ENCODE assay signal across 16 cellular contexts in the genomic region with DNA sequence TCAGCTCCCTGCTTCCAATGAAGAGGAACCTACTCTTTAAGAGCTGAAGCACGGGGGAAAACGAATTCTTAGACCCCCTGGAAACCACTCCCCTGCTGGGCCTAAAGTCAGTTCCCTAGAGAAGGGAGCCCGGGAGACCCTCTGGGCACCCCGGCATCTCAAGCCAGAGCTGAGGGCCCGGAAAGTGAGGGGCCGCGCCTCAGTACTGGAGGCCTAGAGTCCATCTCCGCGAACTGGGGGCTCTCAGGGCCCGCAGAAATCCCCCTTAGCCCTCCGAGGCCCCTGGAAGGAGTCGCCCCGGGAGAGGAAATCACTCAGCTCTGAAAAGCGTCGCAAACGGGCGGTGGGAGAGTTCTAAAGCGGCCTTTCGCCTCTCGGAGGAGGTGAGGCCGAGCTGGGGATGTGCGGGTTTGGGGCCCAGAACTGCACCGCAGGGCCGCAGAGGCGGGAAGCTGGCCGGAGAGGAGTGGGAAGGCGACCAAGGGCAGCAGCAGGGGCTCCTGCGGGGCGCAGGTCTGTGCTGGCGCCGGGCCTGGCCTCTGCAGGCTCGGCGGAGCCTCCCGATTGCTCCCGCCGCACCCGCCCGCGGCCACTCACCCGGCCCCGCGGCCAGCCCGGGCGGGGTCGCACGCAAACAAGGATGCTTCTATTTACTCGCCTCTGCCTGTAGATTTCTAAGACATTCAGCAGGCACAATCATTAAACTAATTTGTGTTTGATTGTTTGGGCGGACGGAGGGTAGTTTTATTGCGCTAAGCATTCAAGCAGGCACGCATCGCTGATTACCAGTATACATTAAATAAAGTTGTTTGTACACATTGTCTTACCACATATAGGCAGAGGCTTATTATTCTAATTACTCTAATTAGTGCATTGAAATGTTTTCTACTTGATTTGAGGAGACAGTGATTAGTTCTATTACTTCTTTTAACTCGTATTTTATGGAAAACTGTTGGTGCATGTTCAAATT. TPM values are rescaled to one million over a fixed set of nuclear protein-coding genes. Genes with fewer than 3 reads are reported as not detected.
DNase-seq lines count a peak whose midpoint lies in the region; ATAC-seq and TF ChIP-seq lines count a peak whose summit lies in the region.
"Had no signal": no experiment of that assay in that cellular context is flagged by ENCODE, and none has a peak within 500 bp of the region (broad histone marks: within the 10 kb centered on the region; RNA-seq: fewer than 3 reads in every experiment).

No MANE protein-coding gene starts in this region.

- ATAC-seq in GM18861 (IDR thresholded peaks at IDR 0.05; ENCODE audit: unreplicated experiment) = no peak
- ATAC-seq in GM18870 (IDR thresholded peaks at IDR 0.05; ENCODE audit: unreplicated experiment) = no peak
- ATAC-seq: Right ventricle myocardium inferior had no signal

- peak overlapping the region in 4 of 7 donors; percentile 10 to 66 (median 14) for H3K4me3 Mint-ChIP-seq in CD8-positive, alpha-beta memory T cell
- H3K4me3 Mint-ChIP-seq in endodermal cell (peak overlapping the region; percentile 38), neural crest cell (peak overlapping the region; percentile 98)

- H3K27ac ChIP-seq in CD8-positive, alpha-beta memory T cell (ENCODE audit: low read depth, low read length) = no peak overlapping the region
- H3K27ac ChIP-seq in HUES6 (ENCODE audit: low read depth, low read length) = no peak overlapping the region
- H3K27ac ChIP-seq in endodermal cell (ENCODE audit: low read depth, low read length) = peak overlapping the region; percentile 93
- H3K27ac ChIP-seq in colonic mucosa = no peak overlapping the region

- H3K9ac ChIP-seq in HUES6 (ENCODE audit: low read length) (no peak overlapping the region), endodermal cell (ENCODE audit: extremely low read depth, low read length, poor library complexity, severe bottlenecking) (no peak overlapping the region), colonic mucosa (ENCODE audit: low read depth in 2 of 2, low read length in 2 of 2) (no peak overlapping the region)

- TF ChIP-seq CTCF in endodermal cell (conservative IDR thresholded peaks at IDR 0.05) = no peak
- TF ChIP-seq CTCF in neural crest cell (conservative IDR thresholded peaks at IDR 0.05) = no peak
- no peak for TF ChIP-seq CTCF in colonic mucosa (IDR thresholded peaks at IDR 0.05)

- H3K27me3 Mint-ChIP-seq in CD8-positive, alpha-beta memory T cell = peaks cover 68 to 87% of the 10 kb centered on the region in 2 donors
- H3K27me3 Mint-ChIP-seq in endodermal cell (ENCODE audit: insufficient read depth) (peaks cover 97% of the 10 kb centered on the region), neural crest cell (ENCODE audit: low read depth) (peaks cover 79% of the 10 kb centered on the region)

- H3K9me3 ChIP-seq in CD8-positive, alpha-beta memory T cell (ENCODE audit: low read length) = no peaks in the 10 kb centered on the region
- H3K9me3 ChIP-seq in HUES6 (ENCODE audit: control insufficient read depth, insufficient read depth, low read depth, low read length) (no peaks in the 10 kb centered on the region), endodermal cell (ENCODE audit: control insufficient read depth, low read length) (no peaks in the 10 kb centered on the region), colonic mucosa (no peaks in the 10 kb centered on the region)

- no peaks in the 10 kb centered on the region for H3K36me3 Mint-ChIP-seq in CD8-positive, alpha-beta memory T cell
- H3K36me3 Mint-ChIP-seq in endodermal cell (ENCODE audit: low read depth) = no peaks in the 10 kb centered on the region
- peaks cover 60% of the 10 kb centered on the region for H3K36me3 Mint-ChIP-seq in neural crest cell (ENCODE audit: low read depth)

- CTCF ChIA-PET in CD8-positive, alpha-beta memory T cell (lab: Charles Lee) = interaction anchor here (1.1 kb wide), 1 partner anchor 1656 kb away, joined by 3 read pairs; no protein-coding TSS in a partner anchor

- H3K4me3 ChIP-seq in CD8-positive, alpha-beta memory T cell (ENCODE audit: low read length) = no peak overlapping the region
- H3K4me3 ChIP-seq in HUES6 (ENCODE audit: low read depth, low read length) = peak overlapping the region; percentile 43
- H3K4me3 ChIP-seq in endodermal cell (ENCODE audit: low read length) = peak overlapping the region; percentile 32
- no peak overlapping the region for H3K4me3 ChIP-seq in colonic mucosa
- H3K4me3 ChIP-seq: lung had no signal

- no peak for DNase-seq in CD8-positive, alpha-beta memory T cell
- DNase-seq in endodermal cell (peak; percentile 76), neural crest cell (ENCODE audit: low read depth, low spot score) (no peak), colonic mucosa (no peak), DMS79 treated with DMSO at 0.1 percent for 48 hours (lab: John Stamatoyannopoulos, UW) (no peak)
- DNase-seq: activated CD8-positive, alpha-beta memory T cell treated with anti-CD3 and anti-CD28 coated beads, Interleukin-2, amount 50 U/mL, for 48 hours; amniotic stem cell; NCI-H1092; NCI-H510A treated with DMSO at 0.1 percent for 48 hours had no signal

- H3K4me1 ChIP-seq in CD8-positive, alpha-beta memory T cell (ENCODE audit: insufficient read depth, low read length) = peaks cover 11% of the 10 kb centered on the region
- H3K4me1 ChIP-seq in HUES6 (ENCODE audit: control insufficient read depth, insufficient read depth, low read length) (peaks cover 17% of the 10 kb centered on the region), endodermal cell (ENCODE audit: control insufficient read depth, insufficient read depth, low read length) (no peaks in the 10 kb centered on the region), colonic mucosa (peaks cover 5% of the 10 kb centered on the region)

- H3K27ac Mint-ChIP-seq in CD8-positive, alpha-beta memory T cell = peak overlapping the region in 2 of 8 donors; percentile 22 to 36
- H3K27ac Mint-ChIP-seq in endodermal cell = no peak overlapping the region
- H3K27ac Mint-ChIP-seq in neural crest cell (ENCODE audit: unreplicated experiment) = peak overlapping the region; percentile 99

- intact Hi-C loops in colonic mucosa (cut with DNase I) = no loop called here

- peaks cover 0 to 5% (median 0%) of the 10 kb centered on the region in 5 donors for H3K9me3 Mint-ChIP-seq in CD8-positive, alpha-beta memory T cell
- H3K9me3 Mint-ChIP-seq in endodermal cell (no peaks in the 10 kb centered on the region), neural crest cell (no peaks in the 10 kb centered on the region)

- H3K4me1 Mint-ChIP-seq in CD8-positive, alpha-beta memory T cell = peaks cover 19 to 36% (median 20%) of the 10 kb centered on the region in 3 donors
- H3K4me1 Mint-ChIP-seq in endodermal cell (peaks cover 27% of the 10 kb centered on the region), neural crest cell (peaks cover 69% of the 10 kb centered on the region)

- POLR2A ChIA-PET in CD8-positive, alpha-beta memory T cell (lab: Charles Lee) = interaction anchor here (0.6 kb wide), 1 partner anchor 126 kb away, joined by 10 read pairs; no protein-coding TSS in a partner anchor

- H3K27me3 ChIP-seq in CD8-positive, alpha-beta memory T cell (ENCODE audit: insufficient read depth, low read length, poor library complexity, severe bottlenecking) = peaks cover 86% of the 10 kb centered on the region
- H3K27me3 ChIP-seq in HUES6 (ENCODE audit: control insufficient read depth, insufficient read depth, low read length) = peaks cover 100% of the 10 kb centered on the region
- peaks cover 100% of the 10 kb centered on the region for H3K27me3 ChIP-seq in endodermal cell (ENCODE audit: control insufficient read depth, insufficient read depth, low read length, poor library complexity, severe bottlenecking)
- H3K27me3 ChIP-seq in colonic mucosa = peaks cover 88% of the 10 kb centered on the region

- no peaks in the 10 kb centered on the region for H3K36me3 ChIP-seq in CD8-positive, alpha-beta memory T cell (ENCODE audit: insufficient read depth, low read length)
- H3K36me3 ChIP-seq in HUES6 (ENCODE audit: control insufficient read depth, insufficient read depth, low read length) (no peaks in the 10 kb centered on the region), endodermal cell (ENCODE audit: control insufficient read depth, insufficient read depth, low read length) (no peaks in the 10 kb centered on the region), colonic mucosa (no peaks in the 10 kb centered on the region)

- 2 to 3% methylated on average over 21 to 53 of the region's 53 CpGs for WGBS in endodermal cell (ENCODE audit: insufficient coverage in 1 of 2, insufficient read length in 1 of 2), 2 experiments

RNA-seq across cellular contexts. Expression of a gene that starts 9.2 kb away (rescaled TPM):
- not detected for total RNA-seq in CD8-positive, alpha-beta memory T cell
- polyA plus RNA-seq in CD8-positive, alpha-beta memory T cell = not detected
- total RNA-seq in endodermal cell (under 1 TPM in 1 of 2 donors, not detected in 1; 0.07 TPM), neural crest cell (111 and 114 TPM in 2 replicates), colonic mucosa (not detected)
- 89.2 TPM for polyA plus RNA-seq in endodermal cell (2013, experiment 1 of 2)
- 82.9 TPM for polyA plus RNA-seq in endodermal cell (2013, experiment 2 of 2)
- total RNA-seq: glomerular endothelial cell, renal cortical epithelial cell, Right ventricle myocardium inferior had no signal
- polyA plus RNA-seq: lung had no signal

Comparison
In these comparisons a context has a peak if more than half of its experiments do, and no peak if none do; other contexts are left out.
1. H3K4me3 ChIP-seq: peak in HUES6 (single experiment) and endodermal cell (single experiment); none in CD8-positive, alpha-beta memory T cell (single experiment) and colonic mucosa (single experiment).
2. H3K4me3 Mint-ChIP-seq: peak in every context shown above with its lines; median percentile 98 in neural crest cell; 38 in endodermal cell; 14 in CD8-positive, alpha-beta memory T cell.
3. RNA of a gene that starts 9.2 kb away (total RNA-seq): 111 to 114 TPM in neural crest cell; 0.07 TPM in endodermal cell, not detected in CD8-positive, alpha-beta memory T cell and not detected in colonic mucosa; every median in the first group is over 100 times any median in the second.